ENCODE assay signal across 20 cellular contexts in the genomic region with DNA sequence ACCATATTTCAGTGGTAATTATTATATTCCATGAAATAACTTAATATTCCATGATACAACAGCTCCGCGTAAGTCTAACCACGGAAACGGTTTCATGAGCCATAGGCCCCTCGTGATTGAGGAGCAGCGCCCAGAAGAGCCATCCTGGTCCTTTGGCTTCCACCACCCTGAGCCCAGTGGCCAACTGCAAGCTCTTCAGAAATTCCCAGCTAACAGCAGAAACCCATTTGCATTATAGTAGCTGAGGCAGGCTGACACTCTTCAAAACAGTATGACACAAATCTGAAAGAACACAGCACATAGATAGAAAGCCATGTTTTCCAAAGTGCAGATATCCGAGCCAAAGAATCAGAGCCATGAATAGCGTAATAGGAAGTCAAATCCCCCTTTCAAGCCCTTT.
A peak's percentile ranks its signal among the peaks of the same experiment; 100 is the strongest.
DNase-seq lines count a peak whose midpoint lies in the region; ATAC-seq and TF ChIP-seq lines count a peak whose summit lies in the region.
"Had no signal": no experiment of that assay in that cellular context is flagged by ENCODE, and none has a peak within 500 bp of the region (broad histone marks: within the 10 kb centered on the region; RNA-seq: fewer than 3 reads in every experiment).

No MANE protein-coding gene starts in this region.

- no peak overlapping the region for H2AFZ ChIP-seq in osteoblast (ENCODE audit: low read length)

- no peak overlapping the region for H3K27ac ChIP-seq in BLaER1 treated with 17β-estradiol and CSF1 and Interleukin-3, amounts not matched to agents 10 nM and 100 nM
- no peak overlapping the region for H3K27ac ChIP-seq in osteoblast (ENCODE audit: low read depth, low read length)
- H3K27ac ChIP-seq: A549, SK-N-MC had no signal

- no peaks in the 10 kb centered on the region for H3K27me3 Mint-ChIP-seq in activated T-helper 17 cell treated with anti-CD3 and anti-CD28 coated beads, Interleukin-2, amount 50 U/mL, for 72 hours
- H3K27me3 Mint-ChIP-seq: CD4-positive, alpha-beta memory T cell had no signal

- H3K36me3 ChIP-seq in BLaER1 treated with 17β-estradiol and CSF1 and Interleukin-3, amounts not matched to agents 10 nM and 100 nM = peaks cover 29 to 78% (median 37%) of the 10 kb centered on the region in 11 experiments; a peak in 21 of 22 replicates
- H3K36me3 ChIP-seq in osteoblast (ENCODE audit: insufficient read depth, low read length) = no peaks in the 10 kb centered on the region

- H3K36me3 Mint-ChIP-seq in activated T-helper 17 cell treated with anti-CD3 and anti-CD28 coated beads, Interleukin-2, amount 50 U/mL, for 72 hours (ENCODE audit: low read depth) = peaks cover 47% of the 10 kb centered on the region

- peaks cover 16% of the 10 kb centered on the region for H3K4me1 Mint-ChIP-seq in activated T-helper 17 cell treated with anti-CD3 and anti-CD28 coated beads, Interleukin-2, amount 50 U/mL, for 72 hours

- TF ChIP-seq CTCF in osteoblast (IDR thresholded peaks at IDR 0.05; ENCODE audit: extremely low read depth, low read depth, low read length) = no peak

- peaks cover 0 to 12% (median 5%) of the 10 kb centered on the region in 11 experiments; a peak in 7 of 22 replicates for H3K9me3 ChIP-seq in BLaER1 treated with 17β-estradiol and CSF1 and Interleukin-3, amounts not matched to agents 10 nM and 100 nM (replicated peaks in 1 of 11)
- H3K9me3 ChIP-seq in osteoblast (ENCODE audit: low read depth, low read length) = no peaks in the 10 kb centered on the region
- H3K9me3 ChIP-seq: A549 had no signal

- H3K9me3 Mint-ChIP-seq in activated T-helper 17 cell treated with anti-CD3 and anti-CD28 coated beads, Interleukin-2, amount 50 U/mL, for 72 hours = no peaks in the 10 kb centered on the region
- H3K9me3 Mint-ChIP-seq: CD4-positive, alpha-beta memory T cell had no signal

- no peak overlapping the region for H3K4me3 ChIP-seq in BLaER1 treated with 17β-estradiol and CSF1 and Interleukin-3, amounts not matched to agents 10 nM and 100 nM
- H3K4me3 ChIP-seq in osteoblast (ENCODE audit: insufficient read depth, low read length) = no peak overlapping the region
- H3K4me3 ChIP-seq: A549, SK-N-MC had no signal

- H3K9ac ChIP-seq in BLaER1 treated with 17β-estradiol and CSF1 and Interleukin-3, amounts not matched to agents 10 nM and 100 nM = no peak overlapping the region

- H3K4me3 Mint-ChIP-seq in activated T-helper 17 cell treated with anti-CD3 and anti-CD28 coated beads, Interleukin-2, amount 50 U/mL, for 72 hours = no peak overlapping the region
- H3K4me3 Mint-ChIP-seq: CD4-positive, alpha-beta memory T cell had no signal

- H3K27me3 ChIP-seq in BLaER1 treated with 17β-estradiol and CSF1 and Interleukin-3, amounts not matched to agents 10 nM and 100 nM = no peaks in the 10 kb centered on the region
- H3K27me3 ChIP-seq in osteoblast (ENCODE audit: insufficient read depth, low read length) = no peaks in the 10 kb centered on the region

- peaks cover 16 to 20% (median 19%) of the 10 kb centered on the region in 10 experiments for H3K4me1 ChIP-seq in BLaER1 treated with 17β-estradiol and CSF1 and Interleukin-3, amounts not matched to agents 10 nM and 100 nM
- no peaks in the 10 kb centered on the region for H3K4me1 ChIP-seq in osteoblast (ENCODE audit: insufficient read depth, low read length)
- H3K4me1 ChIP-seq: A549 had no signal

- no peaks in the 10 kb centered on the region for H3K79me2 ChIP-seq in osteoblast (ENCODE audit: insufficient read depth, low read length)

- no peak for DNase-seq in osteoblast (ENCODE audit: insufficient read length, low spot score, missing footprints)
- no peak for DNase-seq in NAMALWA (ENCODE audit: low spot score)
- DNase-seq in NCI-H510A treated with DMSO at 0.1 percent for 48 hours (lab: John Stamatoyannopoulos, UW) = no peak
- DNase-seq in hippocampal formation (lab: John Stamatoyannopoulos, UW) = no peak
- DNase-seq: CD4-positive, alpha-beta memory T cell; DMS79; GOT3; MV-4-11; NCI-H1436; NCI-H2081 treated with DMSO at 0.1 percent for 48 hours; NCI-H2227 treated with DMSO at 0.1 percent for 48 hours; NCI-H526 treated with DMSO at 0.1 percent for 48 hours; NK-92 treated with Interleukin-12 subunit alpha and Interleukin-12 subunit beta, amount 100 ng/mL, for 24 hours; PC-3 had no signal

- H3K4me2 ChIP-seq in BLaER1 treated with 17β-estradiol and CSF1 and Interleukin-3, amounts not matched to agents 10 nM and 100 nM = peak overlapping the region; percentile 28 to 78 (median 58); a peak in 18 of 22 replicates
- no peak overlapping the region for H3K4me2 ChIP-seq in osteoblast (ENCODE audit: insufficient read depth, low read length)
- H3K4me2 ChIP-seq: A549 had no signal

- H3K27ac Mint-ChIP-seq in activated T-helper 17 cell treated with anti-CD3 and anti-CD28 coated beads, Interleukin-2, amount 50 U/mL, for 72 hours = peak overlapping the region; percentile 65

- ATAC-seq in GM18868 (IDR thresholded peaks at IDR 0.05; ENCODE audit: unreplicated experiment) (peak; percentile 3), HG02852 (IDR thresholded peaks at IDR 0.05; ENCODE audit: unreplicated experiment) (peak; percentile 19)
- no peak for ATAC-seq in activated T-helper 17 cell treated with anti-CD3 and anti-CD28 coated beads, Interleukin-2, amount 50 U/mL, for 72 hours (replicated peaks)
- ATAC-seq: A549, PC-3 had no signal

- H4K20me1 ChIP-seq in BLaER1 treated with 17β-estradiol and CSF1 and Interleukin-3, amounts not matched to agents 10 nM and 100 nM = no peaks in the 10 kb centered on the region; a peak in 1 of 22 replicates
- no peaks in the 10 kb centered on the region for H4K20me1 ChIP-seq in osteoblast (ENCODE audit: insufficient read depth, low read length)
